In genomic region chr1:167715653-167716302, GRCh38 we compare ENCODE assay signal across 8 cellular contexts. TPM values are rescaled to one million over a fixed set of nuclear protein-coding genes. Genes with fewer than 3 reads are reported as not detected.
DNase-seq lines count a peak whose midpoint lies in the region; ATAC-seq and TF ChIP-seq lines count a peak whose summit lies in the region.

No MANE protein-coding gene starts in this region.

- 1% methylated on average over 13 of the region's 13 CpGs for whole genome bisulfite sequencing in psoas muscle, 3 donors

- H3K36me3 ChIP-seq in psoas muscle (ENCODE audit: insufficient read depth in 1 of 2, low read depth in 1 of 2), result no peaks in the 10 kb centered on the region

- POLR2A ChIA-PET in RWPE1 (lab: Yijun Ruan, JAX; ENCODE audit: low non-redundant PET), result interaction anchor here (0.7 to 0.9 kb wide), 2 partner anchors 84 to 220 kb away, joined by 3 to 9 read pairs; no protein-coding TSS in a partner anchor

- H3K9me3 ChIP-seq in psoas muscle, result no peaks in the 10 kb centered on the region

- peak overlapping the region; percentile 92 for H3K27ac ChIP-seq in 22Rv1
- H3K27ac ChIP-seq in RWPE1, result peak overlapping the region; percentile 26; the same call in 1 of the 2 replicates
- H3K27ac ChIP-seq in psoas muscle, result peak overlapping the region; percentile 97

- DNase-seq in RWPE1 (ENCODE audit: low spot score) (no peak), fibroblast of mammary gland (ENCODE audit: low read depth) (no peak), psoas muscle (no peak), cortex of kidney (lab: John Stamatoyannopoulos, UW) (no peak)
- no peak for DNase-seq in stimulated activated CD4-positive, alpha-beta T cell treated with anti-CD3 and anti-CD28 coated beads, Interleukin-4, amount 100 ng/mL, for 24 hours

- CTCF ChIA-PET in RWPE1 (lab: Yijun Ruan, JAX), result interaction anchor here (0.6 to 1.4 kb wide), 8 partner anchors 39 to 495 kb away, joined by 3 to 6 read pairs (median 4); partner anchors contain the start of gene POU2F1

- ATAC-seq in GM18870 (IDR thresholded peaks at IDR 0.05; ENCODE audit: unreplicated experiment), result peak; percentile 8
- ATAC-seq in psoas muscle, result peak in 3 of 4 donors; percentile 8 to 29 (median 16)
- no peak for ATAC-seq in GM18873 (IDR thresholded peaks at IDR 0.05; ENCODE audit: low FRiP score, unreplicated experiment)

- intact Hi-C loops in psoas muscle (cut with DNase I), result loop anchor here in 1 of 2 donors (2.0 to 10.0 kb wide), 2 partner anchors 87 to 219 kb away; partner anchors contain the start of genes DCAF6 and MPC2

- peak; percentile 75 for TF ChIP-seq CTCF in 22Rv1 (IDR thresholded peaks at IDR 0.05)
- TF ChIP-seq CTCF in RWPE1 (conservative IDR thresholded peaks at IDR 0.05; ENCODE audit: low read depth), result peak; percentile 50
- no peak for TF ChIP-seq CTCF in fibroblast of mammary gland (conservative IDR thresholded peaks at IDR 0.05; ENCODE audit: control insufficient read depth, insufficient read depth, low read depth, low read length)
- no peak for TF ChIP-seq CTCF in psoas muscle (IDR thresholded peaks at IDR 0.05)

- no peaks in the 10 kb centered on the region for H3K27me3 ChIP-seq in psoas muscle (ENCODE audit: insufficient read depth in 3 of 3, low read length in 2 of 3)

- H3K4me3 ChIP-seq in fibroblast of mammary gland (ENCODE audit: control insufficient read depth, low read depth, low read length), result peak overlapping the region; percentile 62
- H3K4me3 ChIP-seq in psoas muscle, result peak overlapping the region; percentile 82

- no peaks in the 10 kb centered on the region for H3K4me1 ChIP-seq in psoas muscle

RNA-seq across cellular contexts. Expression of gene MPZL1, which starts 6.0 kb away (rescaled TPM):
- total RNA-seq in psoas muscle, result 10 to 100 TPM; 14.1 to 22.4 (median 18.3) TPM
- polyA plus RNA-seq in psoas muscle, result 10 to 100 TPM in 2 of 3 donors, 1 to 10 TPM in 1; 5.2 to 14.0 (median 12.6) TPM

Comparison
In these comparisons a context has a peak if more than half of its experiments do, and no peak if none do; other contexts are left out.
1. H3K27ac ChIP-seq: peak in every context shown above with its lines; median percentile 97 in psoas muscle; 92 in 22Rv1; 26 in RWPE1.
2. CTCF ChIP-seq: peak in 22Rv1 (single experiment) and RWPE1 (single experiment); none in fibroblast of mammary gland (single experiment) and psoas muscle (single experiment).